Comparison of ENCODE assay signal across 8 cellular contexts in genomic region chr3:30689202-30689641, GRCh38.
DNase-seq lines count a peak whose midpoint lies in the region; ATAC-seq and TF ChIP-seq lines count a peak whose summit lies in the region.

No MANE protein-coding gene starts in this region.

- H3K9me3 ChIP-seq in Panc1 (ENCODE audit: control insufficient read depth, insufficient read depth, low read depth, low read length): no peaks in the 10 kb centered on the region

- intact Hi-C loops in Panc1 (cut with micrococcal nuclease; ENCODE audit: unreplicated experiment): no loop called here
- intact Hi-C loops in natural killer cell (cut with micrococcal nuclease): no loop called here

- H3K27me3 Mint-ChIP-seq in effector memory CD8-positive, alpha-beta T cell: no peaks in the 10 kb centered on the region
- H3K27me3 Mint-ChIP-seq in natural killer cell (ENCODE audit: low read depth in 2 of 2): no peaks in the 10 kb centered on the region

- CTCF ChIA-PET in Panc1 (lab: Charles Lee): no interaction called here

- H3K36me3 ChIP-seq in Panc1 (ENCODE audit: control insufficient read depth, insufficient read depth, low read length): peaks cover 10% of the 10 kb centered on the region; the same call in 1 of the 2 replicates

- H3K4me1 ChIP-seq in Panc1 (ENCODE audit: control insufficient read depth, insufficient read depth, low read length): peaks cover 39% of the 10 kb centered on the region

- H3K36me3 Mint-ChIP-seq in effector memory CD8-positive, alpha-beta T cell (ENCODE audit: insufficient read depth): peaks cover 67% of the 10 kb centered on the region
- H3K36me3 Mint-ChIP-seq in natural killer cell: peaks cover 12% of the 10 kb centered on the region

- peak overlapping the region; percentile 67 for H3K27ac ChIP-seq in Panc1 (ENCODE audit: low read length)

- H3K27ac Mint-ChIP-seq in effector memory CD8-positive, alpha-beta T cell: peak overlapping the region; percentile 83 to 95
- H3K27ac Mint-ChIP-seq in natural killer cell: peak overlapping the region; percentile 79 to 84

- no peaks in the 10 kb centered on the region for H3K9me3 Mint-ChIP-seq in effector memory CD8-positive, alpha-beta T cell
- no peaks in the 10 kb centered on the region for H3K9me3 Mint-ChIP-seq in natural killer cell

- in situ Hi-C loops in Panc1 (cut with HindIII; ENCODE audit: low pct_unique_long_range_greater_than_20kb, low sequenced_read_pairs): no loop called here

- POLR2A ChIA-PET in Panc1 (lab: Charles Lee): no interaction called here

- TF ChIP-seq CTCF in Panc1 (IDR thresholded peaks at IDR 0.05) (no peak), natural killer cell (IDR thresholded peaks at IDR 0.05) (no peak)

- H3K27me3 ChIP-seq in Panc1 (ENCODE audit: control insufficient read depth, insufficient read depth, low read length): no peaks in the 10 kb centered on the region

- no TSS peak for BruUV-seq in Panc1 (replicated peaks; lab: Mats Ljungman, UMichigan)

- DNase-seq in Daoy (ENCODE audit: low read depth) (peak; percentile 78), Panc1 (ENCODE audit: low read depth, low spot score) (no peak), natural killer cell (no peak), NCI-H2107 (lab: John Stamatoyannopoulos, UW) (no peak)
- DNase-seq in effector memory CD8-positive, alpha-beta T cell: no peak
- DNase-seq in activated CD8-positive, alpha-beta memory T cell treated with anti-CD3 and anti-CD28 coated beads, Interleukin-2, amount 50 U/mL, for 48 hours: no peak

- peaks cover 34 to 74% of the 10 kb centered on the region in 2 donors for H3K4me1 Mint-ChIP-seq in effector memory CD8-positive, alpha-beta T cell (ENCODE audit: low read depth in 2 of 2)
- H3K4me1 Mint-ChIP-seq in natural killer cell: peaks cover 64 to 82% of the 10 kb centered on the region in 2 donors

- no peak overlapping the region for H3K4me3 ChIP-seq in Panc1 (ENCODE audit: low read depth in 2 of 2, low read length in 2 of 2)

- ATAC-seq in Panc1: peak; percentile 90
- ATAC-seq in effector memory CD8-positive, alpha-beta T cell (replicated peaks): no peak
- ATAC-seq in natural killer cell: peak in 2 of 3 donors; percentile 24 to 59
- no peak for ATAC-seq in HG02763 (IDR thresholded peaks at IDR 0.05; ENCODE audit: unreplicated experiment)
- no peak for ATAC-seq in HG02571 (IDR thresholded peaks at IDR 0.05; ENCODE audit: unreplicated experiment)

- H3K4me3 Mint-ChIP-seq in effector memory CD8-positive, alpha-beta T cell: peak overlapping the region in 1 of 2 donors; percentile 41
- peak overlapping the region; percentile 72 for H3K4me3 Mint-ChIP-seq in natural killer cell

Comparison
In these comparisons a context has a peak if more than half of its experiments do, and no peak if none do; other contexts are left out.
1. ATAC-seq: peak in Panc1 (single experiment) and natural killer cell (2 of 3); none in effector memory CD8-positive, alpha-beta T cell (single experiment), HG02763 (single experiment) and HG02571 (single experiment).